In the genomic region with DNA sequence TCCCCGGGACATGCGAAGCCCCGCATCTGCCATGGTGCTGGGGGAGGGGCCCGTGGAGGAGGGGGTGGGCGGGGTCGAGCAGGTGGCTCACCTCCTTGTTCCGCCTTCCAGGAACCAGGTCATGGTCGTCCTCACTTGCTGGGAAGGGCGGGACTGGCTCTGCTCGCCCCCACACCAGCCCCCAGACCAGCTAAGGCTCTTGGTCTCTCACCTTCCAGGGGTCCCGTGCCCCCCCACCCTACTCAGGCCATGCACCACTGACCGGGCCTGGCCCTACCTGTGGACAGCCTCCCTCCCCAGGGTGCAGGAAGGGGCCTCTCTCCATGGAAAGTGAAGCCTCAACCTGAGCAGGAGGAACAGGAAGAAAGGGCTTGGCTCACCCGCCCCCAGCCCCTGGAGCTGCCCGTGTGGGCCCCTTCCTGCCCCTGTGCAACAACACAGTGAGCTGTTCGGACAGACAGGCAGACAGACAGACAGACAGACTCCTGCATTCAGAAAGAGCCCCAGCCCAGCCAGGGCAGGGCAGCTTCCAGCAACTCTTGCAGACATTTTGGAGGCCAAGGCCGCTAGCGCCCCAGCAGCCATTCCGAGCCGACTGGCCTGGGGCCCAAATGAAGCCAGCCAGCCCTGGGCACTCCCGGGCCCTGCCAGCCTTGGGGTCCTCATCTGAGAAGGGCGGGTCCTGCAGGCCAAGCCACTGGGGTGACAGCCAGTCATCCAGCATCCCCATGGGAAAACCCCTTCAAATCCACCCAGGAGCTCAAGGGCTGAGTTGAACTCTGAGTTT, we compare ENCODE assay signal across 27 cellular contexts. TPM values are rescaled to one million over a fixed set of nuclear protein-coding genes. Genes with fewer than 3 reads are reported as not detected.
A peak's percentile ranks its signal among the peaks of the same experiment; 100 is the strongest.
DNase-seq lines count a peak whose midpoint lies in the region; ATAC-seq, FAIRE-seq and TF ChIP-seq lines count a peak whose summit lies in the region.
"Had no signal": no experiment of that assay in that cellular context is flagged by ENCODE, and none has a peak within 500 bp of the region (broad histone marks: within the 10 kb centered on the region; RNA-seq: fewer than 3 reads in every experiment).

No MANE protein-coding gene starts in this region.

- 39% methylated on average over 12 of the region's 21 CpGs for WGBS in K562 (ENCODE audit: insufficient coverage, low coverage, missing lambda C conversion rate)
- WGBS in neuronal stem cell (ENCODE audit: extremely low coverage in 2 of 2, insufficient read length in 2 of 2, insufficient replicate concordance in 1 of 2), 2 donors = no CpG with 5 or more reads among the region's 21 CpGs

- no peaks in the 10 kb centered on the region for H3K27me3 ChIP-seq in GM06990 (replicated peaks; ENCODE audit: control insufficient read depth, insufficient read depth, low read length)
- peaks cover 12 to 32% of the 10 kb centered on the region in 2 experiments for H3K27me3 ChIP-seq in K562 (ENCODE audit: control insufficient read depth in 2 of 2, insufficient read depth in 2 of 2, low read length in 2 of 2)
- H3K27me3 ChIP-seq in neuronal stem cell (ENCODE audit: control insufficient read depth in 3 of 3, insufficient read depth in 3 of 3, low read depth in 1 of 3, low read length in 3 of 3) = no peaks in the 10 kb centered on the region

- H3K36me3 ChIP-seq in GM06990 (ENCODE audit: control insufficient read depth, insufficient read depth, low read length) (no peaks in the 10 kb centered on the region), K562 (ENCODE audit: control insufficient read depth, insufficient read depth, low read length) (no peaks in the 10 kb centered on the region), neuronal stem cell (replicated peaks in 1 of 2; ENCODE audit: control insufficient read depth in 2 of 2, insufficient read depth in 2 of 2, low read length in 2 of 2) (no peaks in the 10 kb centered on the region)

- TF ChIP-seq POLR2A in K562 (conservative IDR thresholded peaks at IDR 0.05) (no peak), GM12891 (IDR thresholded peaks at IDR 0.05; ENCODE audit: low read depth, low read length) (no peak)

- DNase-seq in GM06990 (ENCODE audit: extremely low read depth, insufficient read length) (peak; percentile 32), KG1 (lab: John Stamatoyannopoulos, UW) (peak; percentile 27), K562 (ENCODE audit: extremely low read depth in 1 of 4, low spot score in 3 of 4) (no peak), neuronal stem cell (ENCODE audit: low spot score) (no peak), GM12891 (ENCODE audit: insufficient read length, low spot score) (no peak), hepatic stellate cell (ENCODE audit: low spot score) (no peak), NCI-H1048 (lab: John Stamatoyannopoulos, UW) (no peak)
- DNase-seq: activated CD4-positive, alpha-beta T cell treated with anti-CD3 and anti-CD28 coated beads for 48 hours; activated CD8-positive, alpha-beta memory T cell treated with anti-CD3 and anti-CD28 coated beads, Interleukin-2, amount 50 U/mL, for 4 hours; activated naive CD4-positive, alpha-beta T cell; aorta; cerebellar nuclear complex; DMS 273 treated with DMSO at 0.1 percent for 48 hours; head of caudate nucleus; NCI-H1092; NCI-H2081 treated with DMSO at 0.1 percent for 48 hours; NCI-H524 treated with DMSO at 0.1 percent for 48 hours; PC-9; stimulated activated CD8-positive, alpha-beta memory T cell treated with anti-CD3 and anti-CD28 coated beads, Interleukin-4, amount 100 ng/mL, for 48 hours had no signal

- H2AK5ac ChIP-seq in neuronal stem cell (ENCODE audit: low read depth, low read length) = peak overlapping the region; percentile 86

- H4K8ac ChIP-seq in neuronal stem cell (ENCODE audit: low read depth, low read length) = no peak overlapping the region

- H3K27ac ChIP-seq in K562 (ENCODE audit: extremely low read depth, low read depth, low read length) = no peak overlapping the region
- H3K27ac ChIP-seq in neuronal stem cell (replicated peaks; ENCODE audit: low read length) = no peak overlapping the region
- H3K27ac ChIP-seq: PC-9, psoas muscle had no signal

- no TSS peak for BruUV-seq in K562 (replicated peaks; lab: Mats Ljungman, UMichigan)

- in situ Hi-C loops in K562 (cut with MboI) = no loop called here

- peak overlapping the region; percentile 37 for H3K4ac ChIP-seq in neuronal stem cell (ENCODE audit: low read length)

- H3K18ac ChIP-seq in neuronal stem cell (ENCODE audit: low read length) = peak overlapping the region; percentile 28

- H4K20me1 ChIP-seq in K562 (replicated peaks; ENCODE audit: control insufficient read depth, insufficient read depth, low read length) = peaks cover 1% of the 10 kb centered on the region; the same call in 1 of the 2 replicates

- no peak overlapping the region for H2AFZ ChIP-seq in K562 (ENCODE audit: low read depth, low read length)
- H2AFZ ChIP-seq in neuronal stem cell (ENCODE audit: low read length) = peak overlapping the region; percentile 72
- H2AFZ ChIP-seq: PC-9 had no signal

- FAIRE-seq in K562 (lab: Jason Lieb, UNC) (no peak), GM12891 (lab: Jason Lieb, UNC) (no peak)
- FAIRE-seq: islet of Langerhans, small intestine had no signal

- H3K14ac ChIP-seq in neuronal stem cell (ENCODE audit: low read length) = peak overlapping the region; percentile 97

- no peaks in the 10 kb centered on the region for H3K79me2 ChIP-seq in K562 (ENCODE audit: control insufficient read depth, insufficient read depth, low read length)

- H3K23ac ChIP-seq in neuronal stem cell (ENCODE audit: low read depth, low read length, poor library complexity) = peak overlapping the region; percentile 55

- H3K4me3 ChIP-seq in GM06990 (replicated peaks; ENCODE audit: low read depth, low read length) (no peak overlapping the region), K562 (no peak overlapping the region), neuronal stem cell (ENCODE audit: low read length in 2 of 2) (no peak overlapping the region)
- H3K4me3 ChIP-seq: PC-9, psoas muscle had no signal

- CTCF ChIA-PET in K562 (lab: Yijun Ruan, JAX; ENCODE audit: low intra/inter-chr PET ratio) = no interaction called here

- no peak overlapping the region for H2BK12ac ChIP-seq in neuronal stem cell (ENCODE audit: low read length)

- H2BK120ac ChIP-seq in neuronal stem cell (ENCODE audit: low read depth, low read length) = no peak overlapping the region

- H3K4me1 ChIP-seq in K562 (replicated peaks in 1 of 2; ENCODE audit: control insufficient read depth in 2 of 2, insufficient read depth in 2 of 2, low read length in 2 of 2) (peaks cover 0 to 47% of the 10 kb centered on the region in 2 experiments; a peak in 3 of 5 replicates), neuronal stem cell (ENCODE audit: control insufficient read depth in 2 of 2, insufficient read depth in 1 of 2, low read depth in 1 of 2, low read length in 2 of 2) (peaks cover 0 to 7% of the 10 kb centered on the region in 2 donors)
- H3K4me1 ChIP-seq: psoas muscle had no signal

- no peak overlapping the region for H2BK5ac ChIP-seq in neuronal stem cell (ENCODE audit: low read length)

- no peak for TF ChIP-seq EP300 in K562 (IDR thresholded peaks at IDR 0.05; ENCODE audit: low read length)

- H3K9me3 ChIP-seq in K562 (replicated peaks; ENCODE audit: control insufficient read depth, insufficient read depth, low read depth, low read length) (no peaks in the 10 kb centered on the region), neuronal stem cell (replicated peaks in 1 of 2; ENCODE audit: control insufficient read depth in 2 of 2, insufficient read depth in 1 of 2, low read depth in 1 of 2, low read length in 2 of 2) (no peaks in the 10 kb centered on the region)
- H3K9me3 ChIP-seq: psoas muscle had no signal

- TF ChIP-seq RAD21 in K562 (CRISPR knock-in tag; conservative IDR thresholded peaks at IDR 0.05 in 1 of 2, IDR thresholded peaks at IDR 0.05 in 1 of 2) = no peak

- peaks cover 2% of the 10 kb centered on the region for H3K79me1 ChIP-seq in neuronal stem cell (ENCODE audit: low read depth, low read length)

- TF ChIP-seq CTCF in GM06990 (IDR thresholded peaks at IDR 0.05; ENCODE audit: insufficient read depth, low read length, poor library complexity, severe bottlenecking) = no peak
- TF ChIP-seq CTCF in K562 (IDR thresholded peaks at IDR 0.05 in 2 of 3, conservative IDR thresholded peaks at IDR 0.05 in 1 of 3; ENCODE audit: insufficient read depth in 2 of 3, low read depth in 1 of 3, low read length in 3 of 3) = no peak

- no peak overlapping the region for H2BK15ac ChIP-seq in neuronal stem cell (ENCODE audit: low read length)

- H4K91ac ChIP-seq in neuronal stem cell (ENCODE audit: low read depth, low read length, poor library complexity) = no peak overlapping the region

- POLR2A ChIA-PET in K562 (lab: Yijun Ruan, JAX) = interaction anchor here (0.6 to 1.4 kb wide), 6 partner anchors 10 to 20 kb away, joined by 3 to 7 read pairs (median 3); partner anchors contain the start of gene PAQR4

- H3K4me2 ChIP-seq in K562 (ENCODE audit: insufficient read depth, low read length) (no peak overlapping the region), neuronal stem cell (ENCODE audit: insufficient read depth, low read length, poor library complexity, severe bottlenecking) (no peak overlapping the region)
- H3K4me2 ChIP-seq: PC-9 had no signal

- intact Hi-C loops in K562 (cut with micrococcal nuclease) = no loop called here

- H3K9ac ChIP-seq in K562 (ENCODE audit: insufficient read depth in 1 of 2, low read depth in 2 of 2, low read length in 2 of 2) (peak overlapping the region in 1 of 2 experiments; percentile 68; a peak in 2 of 4 replicates), neuronal stem cell (ENCODE audit: low read depth, low read length, poor library complexity) (no peak overlapping the region)

- ATAC-seq in K562 = no peak
- ATAC-seq: psoas muscle had no signal

- no peaks in the 10 kb centered on the region for H3K9me1 ChIP-seq in K562 (ENCODE audit: control insufficient read depth, insufficient read depth, low read length)

RNA-seq across cellular contexts. Expression of gene KREMEN2, which starts 8.1 kb away (rescaled TPM):
- 1.7 and 9.3 TPM in 2 replicates for total RNA-seq in K562 (2011; cell fraction: chromatin; rRNA removed; ENCODE audit: low replicate concordance)
- 17.9 and 19.0 TPM in 2 replicates for total RNA-seq in K562 (2011; cell fraction: nucleolus; rRNA removed)
- 5.8 and 6.7 TPM in 2 replicates for total RNA-seq in K562 (2011; cell fraction: nucleoplasm; rRNA removed)
- total RNA-seq in K562 (2014; rRNA removed) = 7.7 and 8.6 TPM in 2 replicates
- 0.67 and 0.84 TPM in 2 replicates for total RNA-seq in K562 (2014; rRNA removed; fragmentation: Illumina TruSeq; extraction: Trizol)
- 1.5 and 2.0 TPM in 2 replicates for total RNA-seq in K562 (2015; rRNA removed; fragmentation: Illumina TruSeq; extraction: Trizol)
- 7.6 and 8.2 TPM in 2 replicates for total RNA-seq in K562 (2021)
- 1.4 and 3.1 TPM in 2 replicates for polyA plus RNA-seq in K562 (2011; rRNA removed)
- 3.1 and 10.2 TPM in 2 replicates for polyA plus RNA-seq in K562 (2011; cell fraction: cytosol; rRNA removed)
- polyA plus RNA-seq in K562 (2011; cell fraction: nucleus; rRNA removed) = 14.7 and 20.3 TPM in 2 replicates
- polyA plus RNA-seq in K562 (2012) = 1.2 and 3.0 TPM in 2 replicates
- 0.25 and 1.5 TPM in 2 replicates for polyA plus RNA-seq in K562 (2014; fragmentation: Illumina TruSeq; extraction: Trizol)
- polyA plus RNA-seq in K562 (2014; fragmentation: Nextera tagmentation; extraction: Ambion mirVana) = under 1 TPM in 1 of 2 experiments, not detected in 1; 0.04 TPM
- 7.1 and 7.5 TPM in 2 replicates for polyA plus RNA-seq in K562 (2014; rRNA removed)
- 0.21 and 0.30 TPM in 2 replicates for polyA minus RNA-seq in K562 (2011; rRNA and poly(A)+ RNA removed)
- polyA minus RNA-seq in K562 (2011; cell fraction: cytosol; rRNA and poly(A)+ RNA removed) = 2.8 and 2.9 TPM in 2 replicates
- 2.4 and 2.9 TPM in 2 replicates for polyA minus RNA-seq in K562 (2011; cell fraction: nucleus; rRNA and poly(A)+ RNA removed)
- polyA plus RNA-seq in neuronal stem cell (2013, experiment 1 of 2) = 3.8 TPM
- 3.9 TPM for polyA plus RNA-seq in neuronal stem cell (2013, experiment 2 of 2)
- polyA plus RNA-seq in GM12891 (2012; ENCODE audit: low read depth, missing spikeins) = 0.44 TPM
- total RNA-seq: aorta, mesenteric fat pad, psoas muscle had no signal
- polyA plus RNA-seq: aorta, BJ had no signal

RNA-seq across cellular contexts. Expression of gene PAQR4, which starts 13.2 kb away (rescaled TPM):
- 19.5 and 61.4 TPM in 2 replicates for total RNA-seq in K562 (2011; cell fraction: chromatin; rRNA removed; ENCODE audit: low replicate concordance)
- total RNA-seq in K562 (2011; cell fraction: nucleolus; rRNA removed) = 51.0 and 53.6 TPM in 2 replicates
- 31.3 and 34.3 TPM in 2 replicates for total RNA-seq in K562 (2011; cell fraction: nucleoplasm; rRNA removed)
- total RNA-seq in K562 (2014; rRNA removed) = 25.3 and 30.1 TPM in 2 replicates
- total RNA-seq in K562 (2014; rRNA removed; fragmentation: Illumina TruSeq; extraction: Trizol) = 8.2 and 10.7 TPM in 2 replicates
- total RNA-seq in K562 (2015; rRNA removed; fragmentation: Illumina TruSeq; extraction: Trizol) = 19.5 and 22.0 TPM in 2 replicates
- 40.4 TPM in 2 replicates for total RNA-seq in K562 (2021)
- polyA plus RNA-seq in K562 (2011; rRNA removed) = 11.6 and 14.6 TPM in 2 replicates
- polyA plus RNA-seq in K562 (2011; cell fraction: cytosol; rRNA removed) = 16.4 and 41.9 TPM in 2 replicates
- polyA plus RNA-seq in K562 (2011; cell fraction: nucleus; rRNA removed) = 40.3 and 69.3 TPM in 2 replicates
- 21.4 and 26.0 TPM in 2 replicates for polyA plus RNA-seq in K562 (2012)
- polyA plus RNA-seq in K562 (2014; fragmentation: Illumina TruSeq; extraction: Trizol) = 21.1 and 27.8 TPM in 2 replicates
- 1 to 10 TPM in 1 of 2 experiments, under 1 TPM in 1; 0.62 to 1.0 TPM for polyA plus RNA-seq in K562 (2014; fragmentation: Nextera tagmentation; extraction: Ambion mirVana)
- polyA plus RNA-seq in K562 (2014; rRNA removed) = 28.9 and 31.6 TPM in 2 replicates
- polyA minus RNA-seq in K562 (2011; rRNA and poly(A)+ RNA removed) = 4.7 and 8.4 TPM in 2 replicates
- polyA minus RNA-seq in K562 (2011; cell fraction: cytosol; rRNA and poly(A)+ RNA removed) = 13.9 and 18.4 TPM in 2 replicates
- 10.0 and 12.0 TPM in 2 replicates for polyA minus RNA-seq in K562 (2011; cell fraction: nucleus; rRNA and poly(A)+ RNA removed)
- 17.5 TPM for polyA plus RNA-seq in neuronal stem cell (2013, experiment 1 of 2)
- polyA plus RNA-seq in neuronal stem cell (2013, experiment 2 of 2) = 16.7 TPM
- polyA plus RNA-seq in GM12891 (2012; ENCODE audit: low read depth, missing spikeins) = 8.9 TPM

RNA-seq across cellular contexts. Expression of gene PKMYT1, which starts 24.3 kb away (rescaled TPM):
- total RNA-seq in K562 (2011; cell fraction: chromatin; rRNA removed; ENCODE audit: low replicate concordance) = 71.6 and 270 TPM in 2 replicates
- 273 and 293 TPM in 2 replicates for total RNA-seq in K562 (2011; cell fraction: nucleolus; rRNA removed)
- 141 and 143 TPM in 2 replicates for total RNA-seq in K562 (2011; cell fraction: nucleoplasm; rRNA removed)
- 85.5 and 110 TPM in 2 replicates for total RNA-seq in K562 (2014; rRNA removed)
- total RNA-seq in K562 (2014; rRNA removed; fragmentation: Illumina TruSeq; extraction: Trizol) = 19.7 and 21.6 TPM in 2 replicates
- total RNA-seq in K562 (2015; rRNA removed; fragmentation: Illumina TruSeq; extraction: Trizol) = 37.8 and 42.5 TPM in 2 replicates
- total RNA-seq in K562 (2021) = 187 and 201 TPM in 2 replicates
- 18.7 and 48.0 TPM in 2 replicates for polyA plus RNA-seq in K562 (2011; rRNA removed)
- 32.9 and 123 TPM in 2 replicates for polyA plus RNA-seq in K562 (2011; cell fraction: cytosol; rRNA removed)
- 203 and 375 TPM in 2 replicates for polyA plus RNA-seq in K562 (2011; cell fraction: nucleus; rRNA removed)
- polyA plus RNA-seq in K562 (2012) = 106 and 151 TPM in 2 replicates
- polyA plus RNA-seq in K562 (2014; fragmentation: Illumina TruSeq; extraction: Trizol) = 45.6 and 100 TPM in 2 replicates
- 10 to 100 TPM in 1 of 2 experiments, 1 to 10 TPM in 1; 8.7 to 12.8 TPM for polyA plus RNA-seq in K562 (2014; fragmentation: Nextera tagmentation; extraction: Ambion mirVana)
- 84.1 and 112 TPM in 2 replicates for polyA plus RNA-seq in K562 (2014; rRNA removed)
- 6.2 and 8.2 TPM in 2 replicates for polyA minus RNA-seq in K562 (2011; rRNA and poly(A)+ RNA removed)
- polyA minus RNA-seq in K562 (2011; cell fraction: cytosol; rRNA and poly(A)+ RNA removed) = 33.3 and 34.1 TPM in 2 replicates
- 65.0 and 81.9 TPM in 2 replicates for polyA minus RNA-seq in K562 (2011; cell fraction: nucleus; rRNA and poly(A)+ RNA removed)
- 28.8 TPM for polyA plus RNA-seq in neuronal stem cell (2013, experiment 1 of 2)
- 28.3 TPM for polyA plus RNA-seq in neuronal stem cell (2013, experiment 2 of 2)
- 21.4 TPM for polyA plus RNA-seq in GM12891 (2012; ENCODE audit: low read depth, missing spikeins)

RNA-seq across cellular contexts. Expression of gene FLYWCH1, which starts 44.2 kb away (rescaled TPM):
- total RNA-seq in K562 (2011; cell fraction: chromatin; rRNA removed; ENCODE audit: low replicate concordance) = 17.5 and 43.7 TPM in 2 replicates
- 32.5 and 32.6 TPM in 2 replicates for total RNA-seq in K562 (2011; cell fraction: nucleolus; rRNA removed)
- total RNA-seq in K562 (2011; cell fraction: nucleoplasm; rRNA removed) = 23.0 and 25.4 TPM in 2 replicates
- total RNA-seq in K562 (2014; rRNA removed) (27.0 and 32.8 TPM in 2 replicates), K562 (2014; rRNA removed; fragmentation: Illumina TruSeq; extraction: Trizol) (2.2 and 2.5 TPM in 2 replicates), K562 (2015; rRNA removed; fragmentation: Illumina TruSeq; extraction: Trizol) (10.3 and 11.3 TPM in 2 replicates), K562 (2021) (32.7 and 33.6 TPM in 2 replicates)
- polyA plus RNA-seq in K562 (2011; rRNA removed) (6.1 and 8.4 TPM in 2 replicates), K562 (2014; fragmentation: Illumina TruSeq; extraction: Trizol) (11.6 and 13.2 TPM in 2 replicates), K562 (2014; fragmentation: Nextera tagmentation; extraction: Ambion mirVana) (under 1 TPM; 0.18 to 0.52 TPM), K562 (2014; rRNA removed) (18.7 and 20.4 TPM in 2 replicates)
- 11.7 and 27.6 TPM in 2 replicates for polyA plus RNA-seq in K562 (2011; cell fraction: cytosol; rRNA removed)
- polyA plus RNA-seq in K562 (2011; cell fraction: nucleus; rRNA removed) = 18.7 and 32.5 TPM in 2 replicates
- polyA plus RNA-seq in K562 (2012) = 15.4 and 25.6 TPM in 2 replicates
- 2.1 and 5.8 TPM in 2 replicates for polyA minus RNA-seq in K562 (2011; rRNA and poly(A)+ RNA removed)
- 8.8 and 13.6 TPM in 2 replicates for polyA minus RNA-seq in K562 (2011; cell fraction: cytosol; rRNA and poly(A)+ RNA removed)
- polyA minus RNA-seq in K562 (2011; cell fraction: nucleus; rRNA and poly(A)+ RNA removed) = 10.6 and 11.7 TPM in 2 replicates
- 8.3 TPM for polyA plus RNA-seq in neuronal stem cell (2013, experiment 1 of 2)
- 8.3 TPM for polyA plus RNA-seq in neuronal stem cell (2013, experiment 2 of 2)
- 16.5 TPM for polyA plus RNA-seq in GM12891 (2012; ENCODE audit: low read depth, missing spikeins)

RNA-seq across cellular contexts. Expression of gene CLDN9, which starts 56.8 kb away (rescaled TPM):
- total RNA-seq in K562 (2011; cell fraction: chromatin; rRNA removed; ENCODE audit: low replicate concordance) = 0.99 and 3.1 TPM in 2 replicates
- 2.0 and 3.0 TPM in 2 replicates for total RNA-seq in K562 (2011; cell fraction: nucleolus; rRNA removed)
- 1.1 and 1.5 TPM in 2 replicates for total RNA-seq in K562 (2011; cell fraction: nucleoplasm; rRNA removed)
- total RNA-seq in K562 (2014; rRNA removed) (0.12 TPM in 1 of 2 replicates, not detected in the other), K562 (2014; rRNA removed; fragmentation: Illumina TruSeq; extraction: Trizol) (not detected in 2 replicates), K562 (2015; rRNA removed; fragmentation: Illumina TruSeq; extraction: Trizol) (0.15 and 0.22 TPM in 2 replicates), K562 (2021) (0.40 and 0.44 TPM in 2 replicates)
- polyA plus RNA-seq in K562 (2011; rRNA removed) (0.18 and 0.27 TPM in 2 replicates), K562 (2014; fragmentation: Illumina TruSeq; extraction: Trizol) (0.10 and 0.12 TPM in 2 replicates), K562 (2014; fragmentation: Nextera tagmentation; extraction: Ambion mirVana) (not detected), K562 (2014; rRNA removed) (0.16 and 0.24 TPM in 2 replicates)
- polyA plus RNA-seq in K562 (2011; cell fraction: cytosol; rRNA removed) = 0.29 and 0.36 TPM in 2 replicates
- polyA plus RNA-seq in K562 (2011; cell fraction: nucleus; rRNA removed) = 1.6 and 2.9 TPM in 2 replicates
- 0.79 and 2.7 TPM in 2 replicates for polyA plus RNA-seq in K562 (2012)
- 0.09 and 0.18 TPM in 2 replicates for polyA minus RNA-seq in K562 (2011; rRNA and poly(A)+ RNA removed)
- polyA minus RNA-seq in K562 (2011; cell fraction: cytosol; rRNA and poly(A)+ RNA removed) = 1.1 TPM in 1 of 2 replicates, not detected in the other
- 0.54 and 1.00 TPM in 2 replicates for polyA minus RNA-seq in K562 (2011; cell fraction: nucleus; rRNA and poly(A)+ RNA removed)
- not detected for polyA plus RNA-seq in neuronal stem cell (2013, experiment 1 of 2)
- not detected for polyA plus RNA-seq in neuronal stem cell (2013, experiment 2 of 2)
- 0.04 TPM for polyA plus RNA-seq in GM12891 (2012; ENCODE audit: low read depth, missing spikeins)
- total RNA-seq: mesenteric fat pad, SK-MEL-5, temporal lobe had no signal
- polyA plus RNA-seq: BJ, IgD-negative memory B cell had no signal

Comparison
In these comparisons a context has a peak if more than half of its experiments do, and no peak if none do; other contexts are left out.
1. DNase-seq: peak in GM06990 (single experiment) and KG1 (single experiment); none in K562 (0 of 4), neuronal stem cell (single experiment), GM12891 (single experiment), hepatic stellate cell (single experiment) and NCI-H1048 (single experiment).